ENCODE assay signal across 10 cellular contexts in the genomic region with DNA sequence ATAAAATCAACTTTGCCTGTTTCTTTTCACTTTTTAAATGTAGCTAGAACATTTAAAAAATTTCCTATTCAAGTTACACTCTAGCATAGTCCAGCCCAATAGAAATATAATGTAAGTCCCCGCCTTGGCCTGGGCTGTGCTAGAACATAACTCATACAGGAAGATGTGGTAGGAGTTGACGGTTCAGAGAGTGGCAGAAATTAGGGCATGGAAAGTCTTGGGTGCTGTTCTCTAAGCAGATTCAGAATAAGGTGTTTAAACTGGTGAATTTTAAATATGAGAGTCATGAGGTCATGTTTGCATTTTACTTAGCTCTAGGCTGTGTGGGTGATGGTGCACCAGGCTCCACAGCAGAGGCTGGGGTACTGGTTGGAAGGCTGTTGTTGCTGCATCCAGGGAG.
DNase-seq lines count a peak whose midpoint lies in the region; ATAC-seq and TF ChIP-seq lines count a peak whose summit lies in the region.
"Had no signal": no experiment of that assay in that cellular context is flagged by ENCODE, and none has a peak within 500 bp of the region (broad histone marks: within the 10 kb centered on the region; RNA-seq: fewer than 3 reads in every experiment).

No MANE protein-coding gene starts in this region.

- H4K8ac ChIP-seq in neuronal stem cell (ENCODE audit: low read depth, low read length) = no peak overlapping the region

- no peak overlapping the region for H3K18ac ChIP-seq in neuronal stem cell (ENCODE audit: low read length)

- no peak overlapping the region for H3K14ac ChIP-seq in neuronal stem cell (ENCODE audit: low read length)

- WGBS in neuronal stem cell (ENCODE audit: extremely low coverage in 2 of 2, insufficient read length in 2 of 2, insufficient replicate concordance in 1 of 2), 2 donors = no CpG with 5 or more reads among the region's 2 CpGs

- no peak for TF ChIP-seq CTCF in OCI-LY3 (IDR thresholded peaks at IDR 0.05; ENCODE audit: low read depth, low read length)
- no peak for TF ChIP-seq CTCF in chondrocyte (IDR thresholded peaks at IDR 0.05)

- H3K9me3 ChIP-seq in OCI-LY3 (ENCODE audit: insufficient read depth, low read length) (no peaks in the 10 kb centered on the region), neuronal stem cell (replicated peaks in 1 of 2; ENCODE audit: control insufficient read depth in 2 of 2, insufficient read depth in 1 of 2, low read depth in 1 of 2, low read length in 2 of 2) (no peaks in the 10 kb centered on the region)

- H3K27ac ChIP-seq in OCI-LY3 (ENCODE audit: low read length) = no peak overlapping the region
- no peak overlapping the region for H3K27ac ChIP-seq in neuronal stem cell (replicated peaks; ENCODE audit: low read length)

- H4K91ac ChIP-seq in neuronal stem cell (ENCODE audit: low read depth, low read length, poor library complexity) = no peak overlapping the region

- H2AK5ac ChIP-seq in neuronal stem cell (ENCODE audit: low read depth, low read length) = no peak overlapping the region

- no peak overlapping the region for H2BK15ac ChIP-seq in neuronal stem cell (ENCODE audit: low read length)

- H2BK5ac ChIP-seq in neuronal stem cell (ENCODE audit: low read length) = no peak overlapping the region

- H3K36me3 Mint-ChIP-seq in activated naive CD8-positive, alpha-beta T cell = peaks cover 5% of the 10 kb centered on the region
- peaks cover 15% of the 10 kb centered on the region for H3K36me3 Mint-ChIP-seq in stimulated activated memory B cell treated with anti-CD40 and anti-IgM and Interleukin-4, amounts not matched to agents 10 μg/mL and 1 μg/mL and 100 μg/mL, for 72 hours
- no peaks in the 10 kb centered on the region for H3K36me3 Mint-ChIP-seq in chondrocyte (ENCODE audit: low read depth)

- H3K27me3 Mint-ChIP-seq in activated naive CD8-positive, alpha-beta T cell = no peaks in the 10 kb centered on the region
- H3K27me3 Mint-ChIP-seq in stimulated activated memory B cell treated with anti-CD40 and anti-IgM and Interleukin-4, amounts not matched to agents 10 μg/mL and 1 μg/mL and 100 μg/mL, for 72 hours = no peaks in the 10 kb centered on the region
- no peaks in the 10 kb centered on the region for H3K27me3 Mint-ChIP-seq in chondrocyte (ENCODE audit: low read depth)

- no peaks in the 10 kb centered on the region for H3K36me3 ChIP-seq in OCI-LY3 (replicated peaks; ENCODE audit: low read depth, low read length)
- no peaks in the 10 kb centered on the region for H3K36me3 ChIP-seq in neuronal stem cell (replicated peaks in 1 of 2; ENCODE audit: control insufficient read depth in 2 of 2, insufficient read depth in 2 of 2, low read length in 2 of 2)

- no peak overlapping the region for H3K4ac ChIP-seq in neuronal stem cell (ENCODE audit: low read length)

- H3K9ac ChIP-seq in OCI-LY3 (ENCODE audit: low read length) = no peak overlapping the region
- H3K9ac ChIP-seq in neuronal stem cell (ENCODE audit: low read depth, low read length, poor library complexity) = no peak overlapping the region

- no peak overlapping the region for H2BK120ac ChIP-seq in neuronal stem cell (ENCODE audit: low read depth, low read length)

- H2AFZ ChIP-seq in OCI-LY3 (ENCODE audit: low read depth, low read length) = no peak overlapping the region
- no peak overlapping the region for H2AFZ ChIP-seq in neuronal stem cell (ENCODE audit: low read length)

- H3K4me3 Mint-ChIP-seq in activated naive CD8-positive, alpha-beta T cell = peak overlapping the region; percentile 65
- no peak overlapping the region for H3K4me3 Mint-ChIP-seq in stimulated activated memory B cell treated with anti-CD40 and anti-IgM and Interleukin-4, amounts not matched to agents 10 μg/mL and 1 μg/mL and 100 μg/mL, for 72 hours
- H3K4me3 Mint-ChIP-seq in chondrocyte (ENCODE audit: unreplicated experiment) = no peak overlapping the region
- H3K4me3 Mint-ChIP-seq: endodermal cell had no signal

- H3K4me3 ChIP-seq in OCI-LY3 (ENCODE audit: low read length) = no peak overlapping the region
- H3K4me3 ChIP-seq in neuronal stem cell (ENCODE audit: low read length in 2 of 2) = no peak overlapping the region

- peak overlapping the region; percentile 87 for H3K27ac Mint-ChIP-seq in activated naive CD8-positive, alpha-beta T cell
- peak overlapping the region; percentile 20 for H3K27ac Mint-ChIP-seq in stimulated activated memory B cell treated with anti-CD40 and anti-IgM and Interleukin-4, amounts not matched to agents 10 μg/mL and 1 μg/mL and 100 μg/mL, for 72 hours
- no peak overlapping the region for H3K27ac Mint-ChIP-seq in chondrocyte (ENCODE audit: unreplicated experiment)
- H3K27ac Mint-ChIP-seq: endodermal cell had no signal

- H3K4me1 ChIP-seq in OCI-LY3 (ENCODE audit: low read length) (peaks cover 66% of the 10 kb centered on the region), neuronal stem cell (ENCODE audit: control insufficient read depth in 2 of 2, insufficient read depth in 1 of 2, low read depth in 1 of 2, low read length in 2 of 2) (peaks cover 0 to 2% of the 10 kb centered on the region in 2 donors)

- H3K4me2 ChIP-seq in OCI-LY3 (ENCODE audit: low read length) = peak overlapping the region; percentile 5; the same call in 1 of the 2 replicates
- no peak overlapping the region for H3K4me2 ChIP-seq in neuronal stem cell (ENCODE audit: insufficient read depth, low read length, poor library complexity, severe bottlenecking)

- H3K23ac ChIP-seq in neuronal stem cell (ENCODE audit: low read depth, low read length, poor library complexity) = no peak overlapping the region

- no peaks in the 10 kb centered on the region for H3K9me3 Mint-ChIP-seq in activated naive CD8-positive, alpha-beta T cell (ENCODE audit: low read depth)
- H3K9me3 Mint-ChIP-seq in stimulated activated memory B cell treated with anti-CD40 and anti-IgM and Interleukin-4, amounts not matched to agents 10 μg/mL and 1 μg/mL and 100 μg/mL, for 72 hours = no peaks in the 10 kb centered on the region
- no peaks in the 10 kb centered on the region for H3K9me3 Mint-ChIP-seq in chondrocyte (ENCODE audit: low read depth)
- H3K9me3 Mint-ChIP-seq: endodermal cell had no signal

- no peaks in the 10 kb centered on the region for H3K79me2 ChIP-seq in OCI-LY3 (ENCODE audit: low read length)

- no peak overlapping the region for H2BK12ac ChIP-seq in neuronal stem cell (ENCODE audit: low read length)

- H3K79me1 ChIP-seq in neuronal stem cell (ENCODE audit: low read depth, low read length) = no peaks in the 10 kb centered on the region

- ATAC-seq in stimulated activated memory B cell treated with anti-CD40 and anti-IgM and Interleukin-4, amounts not matched to agents 10 μg/mL and 1 μg/mL and 100 μg/mL, for 72 hours = peak; percentile 84

- H4K20me1 ChIP-seq in OCI-LY3 (ENCODE audit: insufficient read depth, low read length) = no peaks in the 10 kb centered on the region

- no peaks in the 10 kb centered on the region for H3K27me3 ChIP-seq in OCI-LY3 (ENCODE audit: low read depth, low read length)
- no peaks in the 10 kb centered on the region for H3K27me3 ChIP-seq in neuronal stem cell (ENCODE audit: control insufficient read depth in 3 of 3, insufficient read depth in 3 of 3, low read depth in 1 of 3, low read length in 3 of 3)

- DNase-seq in activated naive CD4-positive, alpha-beta T cell treated with Interleukin-2 at 50 U/mL for 16 hours = peak; percentile 50
- DNase-seq in activated naive CD4-positive, alpha-beta T cell treated with anti-CD3 and anti-CD28 coated beads, Interleukin-2, amount 50 U/mL, for 16 hours = no peak
- DNase-seq in NCI-H2171 treated with DMSO at 0.1 percent for 48 hours (lab: John Stamatoyannopoulos, UW) (no peak), neuronal stem cell (ENCODE audit: low spot score) (no peak), chondrocyte (ENCODE audit: low spot score) (no peak)
- DNase-seq: endodermal cell, NCI-H774 had no signal

- H3K4me1 Mint-ChIP-seq in activated naive CD8-positive, alpha-beta T cell (ENCODE audit: low read depth) = peaks cover 54% of the 10 kb centered on the region
- peaks cover 32% of the 10 kb centered on the region for H3K4me1 Mint-ChIP-seq in stimulated activated memory B cell treated with anti-CD40 and anti-IgM and Interleukin-4, amounts not matched to agents 10 μg/mL and 1 μg/mL and 100 μg/mL, for 72 hours
- no peaks in the 10 kb centered on the region for H3K4me1 Mint-ChIP-seq in chondrocyte (ENCODE audit: low read depth)
- H3K4me1 Mint-ChIP-seq: endodermal cell had no signal
